In genomic region chr12:2339022-2339431, GRCh38 we compare ENCODE assay signal across 13 cellular contexts.
DNase-seq lines count a peak whose midpoint lies in the region; ATAC-seq and TF ChIP-seq lines count a peak whose summit lies in the region.
"Had no signal": no experiment of that assay in that cellular context is flagged by ENCODE, and none has a peak within 500 bp of the region (broad histone marks: within the 10 kb centered on the region; RNA-seq: fewer than 3 reads in every experiment).

No MANE protein-coding gene starts in this region.

- ATAC-seq in heart left ventricle (peak; percentile 10 to 28 (median 20)), GM19395 (IDR thresholded peaks at IDR 0.05; ENCODE audit: unreplicated experiment) (no peak)

- no peak overlapping the region for H3K4me3 ChIP-seq in heart left ventricle
- no peak overlapping the region for H3K4me3 ChIP-seq in right atrium auricular region
- no peak overlapping the region for H3K4me3 ChIP-seq in adipocyte (ENCODE audit: low read length)
- H3K4me3 ChIP-seq in transverse colon: no peak overlapping the region
- H3K4me3 ChIP-seq: Peyer's patch had no signal

- H3K9ac ChIP-seq in adipocyte (ENCODE audit: low read length): no peak overlapping the region

- TF ChIP-seq POLR2A in heart left ventricle (IDR thresholded peaks at IDR 0.05) (no peak), transverse colon (IDR thresholded peaks at IDR 0.05) (no peak)

- H3K9me3 ChIP-seq in heart left ventricle (no peaks in the 10 kb centered on the region), right atrium auricular region (no peaks in the 10 kb centered on the region), adipocyte (ENCODE audit: control insufficient read depth, low read length) (no peaks in the 10 kb centered on the region), transverse colon (no peaks in the 10 kb centered on the region)
- H3K9me3 ChIP-seq: Peyer's patch had no signal

- H3K36me3 ChIP-seq in heart left ventricle (no peaks in the 10 kb centered on the region), right atrium auricular region (no peaks in the 10 kb centered on the region), adipocyte (ENCODE audit: control insufficient read depth, insufficient read depth, low read length, severe bottlenecking) (no peaks in the 10 kb centered on the region), transverse colon (no peaks in the 10 kb centered on the region)
- H3K36me3 ChIP-seq: Peyer's patch had no signal

- in situ Hi-C loops in transverse colon (cut with MboI; ENCODE audit: low pct_ligation_motif_present in 1 of 4, low pct_unique_long_range_greater_than_20kb in 1 of 4, low sequenced_read_pairs in 3 of 4): no loop called here

- DNase-seq in heart left ventricle (no peak), right atrium auricular region (ENCODE audit: low spot score) (no peak), adipocyte (ENCODE audit: low read depth) (peak; percentile 67), iris pigment epithelial cell (ENCODE audit: low read depth) (peak; percentile 93), transverse colon (peak; percentile 37), AG08395 (ENCODE audit: low spot score) (no peak)
- DNase-seq in effector CD4-positive, alpha-beta T cell: no peak
- DNase-seq: activated B cell treated with CpG ODN at 0.5 μM for 24 hours; cortex of kidney; NCI-H2171; stimulated activated naive CD4-positive, alpha-beta T cell treated with Interleukin-2 at 50 U/mL for 16 hours had no signal

- peak overlapping the region in 4 of 12 donors; percentile 28 to 91 (median 60) for H3K27ac ChIP-seq in heart left ventricle
- peak overlapping the region in 1 of 2 donors; percentile 94 for H3K27ac ChIP-seq in right atrium auricular region
- H3K27ac ChIP-seq in transverse colon: peak overlapping the region; percentile 21 to 83 (median 81)

- WGBS in heart left ventricle, 4 donors: 81 to 88% (median 85%) methylated on average over 5 of the region's 5 CpGs
- 48 to 65% methylated on average over 5 of the region's 5 CpGs for WGBS in transverse colon (ENCODE audit: low coverage in 1 of 2), 2 donors

- peaks cover 0 to 91% (median 68%) of the 10 kb centered on the region in 12 donors for H3K4me1 ChIP-seq in heart left ventricle
- peaks cover 0 to 65% of the 10 kb centered on the region in 2 donors for H3K4me1 ChIP-seq in right atrium auricular region
- H3K4me1 ChIP-seq in adipocyte (ENCODE audit: control insufficient read depth, insufficient read depth, low read length): peaks cover 96% of the 10 kb centered on the region
- peaks cover 5 to 75% (median 41%) of the 10 kb centered on the region in 4 donors for H3K4me1 ChIP-seq in transverse colon

- no peak for TF ChIP-seq EP300 in transverse colon (IDR thresholded peaks at IDR 0.05; ENCODE audit: low read depth)

- intact Hi-C loops in heart left ventricle (cut with DNase I) (no loop called here), transverse colon (cut with DNase I; ENCODE audit: low total_unique reads) (no loop called here)

- TF ChIP-seq CTCF in heart left ventricle (IDR thresholded peaks at IDR 0.05) (no peak), right atrium auricular region (IDR thresholded peaks at IDR 0.05) (no peak), transverse colon (IDR thresholded peaks at IDR 0.05) (no peak)

- H3K27me3 ChIP-seq in heart left ventricle (no peaks in the 10 kb centered on the region), right atrium auricular region (no peaks in the 10 kb centered on the region), adipocyte (replicated peaks; ENCODE audit: control insufficient read depth, insufficient read depth, low read length) (no peaks in the 10 kb centered on the region), transverse colon (no peaks in the 10 kb centered on the region)
- H3K27me3 ChIP-seq: Peyer's patch had no signal

Comparison
In these comparisons a context has a peak if more than half of its experiments do, and no peak if none do; other contexts are left out.
1. DNase-seq: peak in adipocyte (single experiment), iris pigment epithelial cell (single experiment) and transverse colon (single experiment); none in heart left ventricle (0 of 5), right atrium auricular region (single experiment), effector CD4-positive, alpha-beta T cell (single experiment) and AG08395 (single experiment).